Comparison of ENCODE assay signal across 22 cellular contexts in the genomic region with DNA sequence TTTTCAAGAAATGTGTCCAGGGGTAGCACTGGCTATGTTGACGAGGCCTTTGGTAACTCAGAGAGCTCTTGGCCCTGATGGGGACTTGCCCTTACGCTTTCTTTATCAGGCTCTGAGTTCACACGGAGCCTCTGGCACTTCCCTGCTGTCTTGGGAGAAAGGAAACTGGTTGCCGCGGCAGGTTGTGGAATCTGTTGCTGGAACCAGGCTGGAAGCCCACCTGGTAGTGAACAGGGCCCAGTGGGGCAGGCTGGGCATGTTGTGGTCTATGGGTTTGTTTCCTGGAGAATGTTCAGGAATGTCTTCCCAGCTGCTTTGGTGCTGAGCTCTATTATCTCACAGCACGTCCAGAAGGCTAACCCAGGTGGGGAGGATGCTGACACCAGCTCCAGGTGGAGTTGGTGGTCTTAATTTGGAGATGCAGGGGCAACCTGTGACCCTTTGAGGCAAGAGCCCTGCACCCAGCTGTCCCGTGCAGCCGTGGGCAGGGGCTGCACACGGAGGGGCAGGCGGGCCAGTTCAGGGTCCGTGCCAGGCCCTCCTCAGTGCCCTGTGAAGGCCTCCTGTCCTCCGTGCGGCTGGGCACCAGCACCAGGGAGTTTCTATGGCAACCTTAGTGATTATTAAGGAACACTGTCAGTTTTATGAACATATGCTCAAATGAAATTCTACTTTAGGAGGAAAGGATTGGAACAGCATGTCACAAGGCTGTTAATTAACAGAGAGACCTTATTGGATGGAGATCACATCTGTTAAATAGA. TPM values are rescaled to one million over a fixed set of nuclear protein-coding genes. Genes with fewer than 3 reads are reported as not detected.
DNase-seq lines count a peak whose midpoint lies in the region; ATAC-seq lines count a peak whose summit lies in the region.
"Had no signal": no experiment of that assay in that cellular context is flagged by ENCODE, and none has a peak within 500 bp of the region (broad histone marks: within the 10 kb centered on the region; RNA-seq: fewer than 3 reads in every experiment).

No MANE protein-coding gene starts in this region.

- peaks cover 54% of the 10 kb centered on the region for H3K4me1 Mint-ChIP-seq in dendritic cell treated with granulocyte-macrophage colony-stimulating factor and Interleukin-4, amounts not matched to agents 40 ng/mL and 50 ng/mL, for 4 days (ENCODE audit: low read depth)

- whole genome bisulfite sequencing in neuronal stem cell (ENCODE audit: extremely low coverage in 2 of 2, insufficient read length in 2 of 2, insufficient replicate concordance in 1 of 2), 2 donors: no CpG with 5 or more reads among the region's 13 CpGs

- no peak overlapping the region for H3K4me2 ChIP-seq in neuronal stem cell (ENCODE audit: insufficient read depth, low read length, poor library complexity, severe bottlenecking)

- no peaks in the 10 kb centered on the region for H3K27me3 ChIP-seq in neuronal stem cell (ENCODE audit: control insufficient read depth in 3 of 3, insufficient read depth in 3 of 3, low read depth in 1 of 3, low read length in 3 of 3)
- H3K27me3 ChIP-seq: ovary, SJCRH30, tibial nerve had no signal

- H3K4me3 Mint-ChIP-seq in dendritic cell treated with granulocyte-macrophage colony-stimulating factor and Interleukin-4, amounts not matched to agents 40 ng/mL and 50 ng/mL, for 4 days: no peak overlapping the region
- H3K4me3 Mint-ChIP-seq: activated naive CD8-positive, alpha-beta T cell treated with anti-CD3 and anti-CD28 coated beads, Interleukin-2, amount 50 U/mL, for 24 hours; activated T-helper 1 cell treated with anti-CD3 and anti-CD28 coated beads, Interleukin-12 subunit alpha, Interleukin-12 subunit beta, Interleukin-2, Interleukin-4 antibody, amounts not matched to agents 30 ng/mL and 10 ng/mL and 1 ng/mL, durations not matched to agents 14 hours and 24 hours and 36 hours had no signal

- intact Hi-C loops in dendritic cell treated with granulocyte-macrophage colony-stimulating factor and Interleukin-4, amounts not matched to agents 40 ng/mL and 50 ng/mL, for 4 days (cut with micrococcal nuclease): no loop called here

- no peak overlapping the region for H2BK120ac ChIP-seq in neuronal stem cell (ENCODE audit: low read depth, low read length)

- H3K27ac Mint-ChIP-seq in dendritic cell treated with granulocyte-macrophage colony-stimulating factor and Interleukin-4, amounts not matched to agents 40 ng/mL and 50 ng/mL, for 4 days: peak overlapping the region; percentile 38
- H3K27ac Mint-ChIP-seq: activated naive CD8-positive, alpha-beta T cell treated with anti-CD3 and anti-CD28 coated beads, Interleukin-2, amount 50 U/mL, for 24 hours; activated T-helper 1 cell treated with anti-CD3 and anti-CD28 coated beads, Interleukin-12 subunit alpha, Interleukin-12 subunit beta, Interleukin-2, Interleukin-4 antibody, amounts not matched to agents 30 ng/mL and 10 ng/mL and 1 ng/mL, durations not matched to agents 14 hours and 24 hours and 36 hours had no signal

- no peaks in the 10 kb centered on the region for H3K27me3 Mint-ChIP-seq in dendritic cell treated with granulocyte-macrophage colony-stimulating factor and Interleukin-4, amounts not matched to agents 40 ng/mL and 50 ng/mL, for 4 days
- H3K27me3 Mint-ChIP-seq: activated naive CD8-positive, alpha-beta T cell treated with anti-CD3 and anti-CD28 coated beads, Interleukin-2, amount 50 U/mL, for 24 hours had no signal

- peaks cover 0 to 8% of the 10 kb centered on the region in 2 donors for H3K4me1 ChIP-seq in neuronal stem cell (ENCODE audit: control insufficient read depth in 2 of 2, insufficient read depth in 1 of 2, low read depth in 1 of 2, low read length in 2 of 2)
- H3K4me1 ChIP-seq: Caco-2 had no signal

- H3K4ac ChIP-seq in neuronal stem cell (ENCODE audit: low read length): no peak overlapping the region

- no peak overlapping the region for H3K27ac ChIP-seq in neuronal stem cell (replicated peaks; ENCODE audit: low read length)
- H3K27ac ChIP-seq: 22Rv1, ovary, SJCRH30, tibial nerve had no signal

- no peak for ATAC-seq in HG02885 (IDR thresholded peaks at IDR 0.05; ENCODE audit: poor library complexity, unreplicated experiment)
- ATAC-seq: left ventricle myocardium superior; sciatic nerve; stimulated activated naive CD8-positive, alpha-beta T cell treated with anti-CD3 and anti-CD28 coated beads, Interleukin-15, Interleukin-2, amounts not matched to agents 100 U/mL and 50 U/mL, for 24 hours had no signal

- H3K36me3 Mint-ChIP-seq in dendritic cell treated with granulocyte-macrophage colony-stimulating factor and Interleukin-4, amounts not matched to agents 40 ng/mL and 50 ng/mL, for 4 days (ENCODE audit: low read depth): peaks cover 52% of the 10 kb centered on the region

- H3K14ac ChIP-seq in neuronal stem cell (ENCODE audit: low read length): no peak overlapping the region

- DNase-seq in DMS 273 (lab: John Stamatoyannopoulos, UW; ENCODE audit: unreplicated experiment): peak; percentile 33
- no peak for DNase-seq in DMS 273 treated with DMSO at 0.1 percent for 48 hours (lab: John Stamatoyannopoulos, UW)
- peak; percentile 76 for DNase-seq in NCI-H1694 (lab: John Stamatoyannopoulos, UW)
- no peak for DNase-seq in neuronal stem cell (ENCODE audit: low spot score)
- DNase-seq in stimulated activated naive CD4-positive, alpha-beta T cell (lab: John Stamatoyannopoulos, UW): no peak
- no peak for DNase-seq in activated T-cell treated with anti-CD3 and anti-CD28 coated beads for 4 hours
- DNase-seq: activated CD4-positive, CD25-positive, alpha-beta regulatory T cell; activated naive CD8-positive, alpha-beta T cell treated with anti-CD3 and anti-CD28 coated beads, Interleukin-2, amount 50 U/mL, for 24 hours; AML-193; Caco-2; effector CD8-positive, alpha-beta T cell; left ventricle myocardium superior; NCI-H774; ovary; SJCRH30; stimulated activated naive CD8-positive, alpha-beta T cell treated with anti-CD3 and anti-CD28 coated beads, Interleukin-15, Interleukin-2, amounts not matched to agents 100 U/mL and 50 U/mL, for 24 hours had no signal

- H4K91ac ChIP-seq in neuronal stem cell (ENCODE audit: low read depth, low read length, poor library complexity): no peak overlapping the region

- H3K9ac ChIP-seq in neuronal stem cell (ENCODE audit: low read depth, low read length, poor library complexity): no peak overlapping the region

- H3K18ac ChIP-seq in neuronal stem cell (ENCODE audit: low read length): peak overlapping the region; percentile 25

- H2BK12ac ChIP-seq in neuronal stem cell (ENCODE audit: low read length): no peak overlapping the region

- H2BK15ac ChIP-seq in neuronal stem cell (ENCODE audit: low read length): no peak overlapping the region

- no peak overlapping the region for H4K8ac ChIP-seq in neuronal stem cell (ENCODE audit: low read depth, low read length)

- H3K36me3 ChIP-seq in neuronal stem cell (replicated peaks in 1 of 2; ENCODE audit: control insufficient read depth in 2 of 2, insufficient read depth in 2 of 2, low read length in 2 of 2): no peaks in the 10 kb centered on the region
- H3K36me3 ChIP-seq: ovary, SJCRH30 had no signal

- H3K9me3 Mint-ChIP-seq in dendritic cell treated with granulocyte-macrophage colony-stimulating factor and Interleukin-4, amounts not matched to agents 40 ng/mL and 50 ng/mL, for 4 days: no peaks in the 10 kb centered on the region
- H3K9me3 Mint-ChIP-seq: activated naive CD8-positive, alpha-beta T cell treated with anti-CD3 and anti-CD28 coated beads, Interleukin-2, amount 50 U/mL, for 24 hours; activated T-helper 1 cell treated with anti-CD3 and anti-CD28 coated beads, Interleukin-12 subunit alpha, Interleukin-12 subunit beta, Interleukin-2, Interleukin-4 antibody, amounts not matched to agents 30 ng/mL and 10 ng/mL and 1 ng/mL, durations not matched to agents 14 hours and 24 hours and 36 hours had no signal

- H2AFZ ChIP-seq in neuronal stem cell (ENCODE audit: low read length): peak overlapping the region; percentile 37

- H2AK5ac ChIP-seq in neuronal stem cell (ENCODE audit: low read depth, low read length): no peak overlapping the region

- no peaks in the 10 kb centered on the region for H3K79me1 ChIP-seq in neuronal stem cell (ENCODE audit: low read depth, low read length)

- H3K9me3 ChIP-seq in neuronal stem cell (replicated peaks in 1 of 2; ENCODE audit: control insufficient read depth in 2 of 2, insufficient read depth in 1 of 2, low read depth in 1 of 2, low read length in 2 of 2): no peaks in the 10 kb centered on the region
- H3K9me3 ChIP-seq: Caco-2, ovary, SJCRH30, tibial nerve had no signal

- H3K4me3 ChIP-seq in neuronal stem cell (ENCODE audit: low read length in 2 of 2): peak overlapping the region in 1 of 2 donors; percentile 55
- H3K4me3 ChIP-seq: ovary, SJCRH30, tibial nerve had no signal

- H2BK5ac ChIP-seq in neuronal stem cell (ENCODE audit: low read length): no peak overlapping the region

- no peak overlapping the region for H3K23ac ChIP-seq in neuronal stem cell (ENCODE audit: low read depth, low read length, poor library complexity)

RNA-seq across cellular contexts. Expression of gene TDRD10, which starts 33.4 kb away (rescaled TPM):
- not detected for polyA plus RNA-seq in neuronal stem cell (2013, experiment 1 of 2)
- polyA plus RNA-seq in neuronal stem cell (2013, experiment 2 of 2): not detected

RNA-seq across cellular contexts. Expression of gene SHE, which starts 33.6 kb away (rescaled TPM):
- polyA plus RNA-seq in neuronal stem cell (2013, experiment 1 of 2): 0.10 TPM
- 0.03 TPM for polyA plus RNA-seq in neuronal stem cell (2013, experiment 2 of 2)

Comparison
In these comparisons a context has a peak if more than half of its experiments do, and no peak if none do; other contexts are left out.
1. DNase-seq: peak in DMS 273 (single experiment) and NCI-H1694 (single experiment); none in DMS 273 treated with DMSO at 0.1 percent for 48 hours (single experiment), neuronal stem cell (single experiment), stimulated activated naive CD4-positive, alpha-beta T cell (0 of 6) and activated T-cell treated with anti-CD3 and anti-CD28 coated beads for 4 hours (single experiment).